ENCODE assay signal across 17 cellular contexts in genomic region chr3:150520408-150520807, GRCh38. TPM values are rescaled to one million over a fixed set of nuclear protein-coding genes. Genes with fewer than 3 reads are reported as not detected.
DNase-seq lines count a peak whose midpoint lies in the region; ATAC-seq and TF ChIP-seq lines count a peak whose summit lies in the region.
"Had no signal": no experiment of that assay in that cellular context is flagged by ENCODE, and none has a peak within 500 bp of the region (broad histone marks: within the 10 kb centered on the region; RNA-seq: fewer than 3 reads in every experiment).

No MANE protein-coding gene starts in this region.

- WGBS in trophoblast cell (ENCODE audit: extremely low coverage, insufficient coverage, insufficient read length) = no CpG with 5 or more reads among the region's 24 CpGs

- no peak overlapping the region for H3K18ac ChIP-seq in trophoblast cell (ENCODE audit: low read length)

- no peak overlapping the region for H3K14ac ChIP-seq in trophoblast cell (ENCODE audit: low read length)

- no peak for TF ChIP-seq CTCF in choroid plexus epithelial cell (conservative IDR thresholded peaks at IDR 0.05; ENCODE audit: low read depth, low read length)
- no peak for TF ChIP-seq CTCF in CD4-positive, alpha-beta T cell (IDR thresholded peaks at IDR 0.05)

- H4K12ac ChIP-seq in trophoblast cell (ENCODE audit: low read depth, low read length) = no peak overlapping the region

- intact Hi-C loops in CD4-positive, alpha-beta T cell (cut with DNase I, micrococcal nuclease) = no loop called here

- no peak overlapping the region for H4K8ac ChIP-seq in trophoblast cell (ENCODE audit: low read depth, low read length)

- H3K9ac ChIP-seq in trophoblast cell (ENCODE audit: low read length) = no peak overlapping the region
- H3K9ac ChIP-seq: BLaER1 had no signal

- H3K36me3 Mint-ChIP-seq in activated T-cell treated with anti-CD3 and anti-CD28 coated beads, Interleukin-2, amount 50 U/mL, for 24 hours (ENCODE audit: low read depth) = no peaks in the 10 kb centered on the region
- H3K36me3 Mint-ChIP-seq in CD4-positive, alpha-beta T cell (ENCODE audit: low read depth) = no peaks in the 10 kb centered on the region

- no peaks in the 10 kb centered on the region for H3K4me1 Mint-ChIP-seq in activated T-cell treated with anti-CD3 and anti-CD28 coated beads, Interleukin-2, amount 50 U/mL, for 24 hours (ENCODE audit: low read depth)
- no peaks in the 10 kb centered on the region for H3K4me1 Mint-ChIP-seq in CD4-positive, alpha-beta T cell (ENCODE audit: low read depth)

- POLR2A ChIA-PET in CD4-positive, alpha-beta T cell (lab: Charles Lee) = no interaction called here

- no peak overlapping the region for H3K4ac ChIP-seq in trophoblast cell (ENCODE audit: low read depth, low read length)

- no peak overlapping the region for H3K27ac ChIP-seq in trophoblast cell (ENCODE audit: low read depth, low read length)
- no peak overlapping the region for H3K27ac ChIP-seq in CD4-positive, alpha-beta T cell (ENCODE audit: low read depth, low read length)
- H3K27ac ChIP-seq: 22Rv1, BLaER1, RWPE1, SJCRH30 had no signal

- no peak overlapping the region for H3K27ac Mint-ChIP-seq in activated T-cell treated with anti-CD3 and anti-CD28 coated beads, Interleukin-2, amount 50 U/mL, for 24 hours
- H3K27ac Mint-ChIP-seq in CD4-positive, alpha-beta T cell = no peak overlapping the region

- no peaks in the 10 kb centered on the region for H3K9me3 ChIP-seq in trophoblast cell (ENCODE audit: insufficient read depth, low read depth, low read length)
- H3K9me3 ChIP-seq in CD4-positive, alpha-beta T cell (ENCODE audit: control insufficient read depth, low read length) = no peaks in the 10 kb centered on the region

- no peak overlapping the region for H2BK12ac ChIP-seq in trophoblast cell (ENCODE audit: low read length)

- no peak overlapping the region for H4K91ac ChIP-seq in trophoblast cell (ENCODE audit: low read depth, low read length)

- CTCF ChIA-PET in CD4-positive, alpha-beta T cell (lab: Charles Lee) = interaction anchor here (0.5 kb wide), 1 partner anchor 535 kb away, joined by 3 read pairs; no protein-coding TSS in a partner anchor

- H3K36me3 ChIP-seq in trophoblast cell (ENCODE audit: control insufficient read depth in 1 of 2, insufficient read depth in 2 of 2, low read length in 2 of 2) = peaks cover 0 to 2% of the 10 kb centered on the region in 2 experiments
- H3K36me3 ChIP-seq: BLaER1, SJCRH30 had no signal

- no peaks in the 10 kb centered on the region for H3K27me3 ChIP-seq in trophoblast cell (ENCODE audit: insufficient read depth, low read length)
- no peaks in the 10 kb centered on the region for H3K27me3 ChIP-seq in CD4-positive, alpha-beta T cell (ENCODE audit: control insufficient read depth, insufficient read depth, low read length)
- H3K27me3 ChIP-seq: BLaER1, SJCRH30 had no signal

- ATAC-seq in CD4-positive, alpha-beta T cell (ENCODE audit: poor library complexity) = no peak

- no peaks in the 10 kb centered on the region for H3K79me1 ChIP-seq in trophoblast cell (ENCODE audit: low read length)

- peak; percentile 49 for DNase-seq in DMS53 (lab: John Stamatoyannopoulos, UW)
- no peak for DNase-seq in DMS53 treated with DMSO at 0.1 percent for 48 hours (lab: John Stamatoyannopoulos, UW; ENCODE audit: unreplicated experiment)
- DNase-seq in NCI-H524 treated with DMSO at 0.1 percent for 48 hours (lab: John Stamatoyannopoulos, UW) = peak; percentile 6
- peak; percentile 13 for DNase-seq in choroid plexus epithelial cell (ENCODE audit: low read depth)
- DNase-seq in trophoblast cell = peak in 1 of 2 donors; percentile 14
- no peak for DNase-seq in activated T-cell treated with anti-CD3 and anti-CD28 coated beads, Interleukin-2, amount 50 U/mL, for 24 hours
- no peak for DNase-seq in NCI-H1105 treated with DMSO at 0.1 percent for 48 hours (lab: John Stamatoyannopoulos, UW)
- no peak for DNase-seq in CD4-positive, alpha-beta T cell
- DNase-seq: Karpas-422; NCI-H1417; NCI-H2029 treated with DMSO at 0.1 percent for 48 hours; NCI-H526 treated with DMSO at 0.1 percent for 48 hours; NK-92 treated with Interleukin-12 subunit alpha and Interleukin-12 subunit beta, amount 100 ng/mL, for 24 hours; SJCRH30 had no signal

- H2BK5ac ChIP-seq in trophoblast cell (ENCODE audit: low read depth, low read length, poor library complexity) = no peak overlapping the region

- H3K79me2 ChIP-seq in trophoblast cell (ENCODE audit: control insufficient read depth, insufficient read depth, low read length, poor library complexity) = no peaks in the 10 kb centered on the region

- peaks cover 12% of the 10 kb centered on the region for H3K9me3 Mint-ChIP-seq in activated T-cell treated with anti-CD3 and anti-CD28 coated beads, Interleukin-2, amount 50 U/mL, for 24 hours
- H3K9me3 Mint-ChIP-seq in CD4-positive, alpha-beta T cell = peaks cover 2% of the 10 kb centered on the region

- H2AFZ ChIP-seq in trophoblast cell (ENCODE audit: insufficient read depth, low read length, poor library complexity) = no peak overlapping the region

- H2BK120ac ChIP-seq in trophoblast cell (ENCODE audit: insufficient read depth, low read length, poor library complexity) = no peak overlapping the region

- peaks cover 5% of the 10 kb centered on the region for H3K27me3 Mint-ChIP-seq in activated T-cell treated with anti-CD3 and anti-CD28 coated beads, Interleukin-2, amount 50 U/mL, for 24 hours
- peaks cover 18% of the 10 kb centered on the region for H3K27me3 Mint-ChIP-seq in CD4-positive, alpha-beta T cell

- H2AK5ac ChIP-seq in trophoblast cell (ENCODE audit: low read length) = no peak overlapping the region

- H3K4me1 ChIP-seq in trophoblast cell (ENCODE audit: control insufficient read depth in 1 of 2, insufficient read depth in 2 of 2, low read length in 2 of 2) = no peaks in the 10 kb centered on the region
- H3K4me1 ChIP-seq: BLaER1 had no signal

- no peak overlapping the region for H3K4me2 ChIP-seq in trophoblast cell (ENCODE audit: low read length)
- H3K4me2 ChIP-seq: BLaER1 had no signal

- H3K4me3 ChIP-seq in choroid plexus epithelial cell (ENCODE audit: low read depth, low read length) (peak overlapping the region; percentile 33), trophoblast cell (ENCODE audit: low read depth, low read length) (peak overlapping the region; percentile 26)
- H3K4me3 ChIP-seq: BLaER1, SJCRH30 had no signal

- no peak overlapping the region for H3K4me3 Mint-ChIP-seq in activated T-cell treated with anti-CD3 and anti-CD28 coated beads, Interleukin-2, amount 50 U/mL, for 24 hours
- H3K4me3 Mint-ChIP-seq in CD4-positive, alpha-beta T cell = no peak overlapping the region

- no peak overlapping the region for H3K23ac ChIP-seq in trophoblast cell (ENCODE audit: low read length)

RNA-seq across cellular contexts. Expression of gene SERP1, which starts 25.9 kb away (rescaled TPM):
- 259 and 280 TPM in 2 replicates for polyA plus RNA-seq in trophoblast cell (2013)
- 100 to 1,000 TPM; 141 to 147 TPM for total RNA-seq in CD4-positive, alpha-beta T cell

RNA-seq across cellular contexts. Expression of gene EIF2A, which starts 26.2 kb away (rescaled TPM):
- 126 and 128 TPM in 2 replicates for polyA plus RNA-seq in trophoblast cell (2013)
- total RNA-seq in CD4-positive, alpha-beta T cell = 100 to 1,000 TPM; 115 to 122 TPM

Comparison
In these comparisons a context has a peak if more than half of its experiments do, and no peak if none do; other contexts are left out.
1. DNase-seq: peak in DMS53 (single experiment), NCI-H524 treated with DMSO at 0.1 percent for 48 hours (single experiment) and choroid plexus epithelial cell (single experiment); none in DMS53 treated with DMSO at 0.1 percent for 48 hours (single experiment), activated T-cell treated with anti-CD3 and anti-CD28 coated beads, Interleukin-2, amount 50 U/mL, for 24 hours (single experiment), NCI-H1105 treated with DMSO at 0.1 percent for 48 hours (single experiment) and CD4-positive, alpha-beta T cell (0 of 10).